In the genomic region with DNA sequence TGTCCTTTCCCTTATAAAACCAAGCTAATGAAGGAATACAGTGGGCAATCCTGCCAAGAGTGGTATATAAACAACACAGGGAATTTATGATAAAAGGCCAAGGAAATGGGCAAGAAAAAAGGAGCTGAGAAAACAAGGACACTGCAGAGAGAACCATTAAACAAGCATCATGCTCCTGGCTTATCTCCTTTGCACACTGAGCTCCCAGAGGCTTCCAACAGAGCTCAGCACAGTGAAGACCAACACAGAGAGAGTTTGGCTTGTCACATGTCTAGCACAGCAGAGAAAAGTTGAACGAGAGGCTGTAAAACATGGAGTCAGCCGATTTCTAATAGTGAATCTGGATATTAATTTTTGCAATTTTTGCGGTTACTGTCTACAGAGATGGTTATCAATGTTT, we compare ENCODE assay signal across 25 cellular contexts.
"Had no signal": no experiment of that assay in that cellular context is flagged by ENCODE, and none has a peak within 500 bp of the region (broad histone marks: within the 10 kb centered on the region; RNA-seq: fewer than 3 reads in every experiment).

No MANE protein-coding gene starts in this region.

- H3K4me3 Mint-ChIP-seq: activated CD8-positive, alpha-beta T cell treated with anti-CD3 and anti-CD28 coated beads, Interleukin-2, amount 10 ng/mL, durations not matched to agents 7 days and 5 days; activated naive CD8-positive, alpha-beta T cell treated with anti-CD3 and anti-CD28 coated beads, Interleukin-2, amount 10 ng/mL, durations not matched to agents 7 days and 5 days; central memory CD8-positive, alpha-beta T cell had no signal

- H3K27ac Mint-ChIP-seq: activated CD8-positive, alpha-beta T cell treated with anti-CD3 and anti-CD28 coated beads, Interleukin-2, amount 10 ng/mL, durations not matched to agents 7 days and 5 days; activated naive CD8-positive, alpha-beta T cell treated with anti-CD3 and anti-CD28 coated beads, Interleukin-2, amount 10 ng/mL, durations not matched to agents 7 days and 5 days had no signal

- ATAC-seq: activated CD4-positive, CD25-positive, alpha-beta regulatory T cell treated with anti-CD3 and anti-CD28 coated beads, Interleukin-2, amount 50 U/mL, for 24 hours; activated CD8-positive, alpha-beta T cell treated with anti-CD3 and anti-CD28 coated beads, Interleukin-2, amount 10 ng/mL, durations not matched to agents 7 days and 5 days; body of pancreas had no signal

- H3K27me3 Mint-ChIP-seq: activated naive CD8-positive, alpha-beta T cell treated with anti-CD3 and anti-CD28 coated beads, Interleukin-2, amount 10 ng/mL, durations not matched to agents 7 days and 5 days had no signal

- H3K4me1 ChIP-seq: body of pancreas, Peyer's patch, SJCRH30 had no signal

- H3K9me3 ChIP-seq: body of pancreas, Peyer's patch, SJCRH30, SK-N-SH had no signal

- H3K36me3 ChIP-seq: Peyer's patch, SJCRH30 had no signal

- H3K9ac ChIP-seq: SK-N-SH had no signal

- H3K4me1 Mint-ChIP-seq: central memory CD8-positive, alpha-beta T cell had no signal

- DNase-seq: activated CD4-positive, alpha-beta T cell treated with anti-CD3 and anti-CD28 coated beads for 4 hours; activated CD8-positive, alpha-beta memory T cell treated with anti-CD3 and anti-CD28 coated beads, Interleukin-2, amount 50 U/mL, for 48 hours; activated CD8-positive, alpha-beta T cell treated with anti-CD3 and anti-CD28 coated beads, Interleukin-2, amount 10 ng/mL, durations not matched to agents 7 days and 5 days; activated naive CD4-positive, alpha-beta T cell treated with anti-CD3 and anti-CD28 coated beads, Interleukin-2, amount 50 U/mL, for 16 hours; activated naive CD8-positive, alpha-beta T cell treated with anti-CD3 and anti-CD28 coated beads, Interleukin-2, amount 10 ng/mL, durations not matched to agents 7 days and 5 days; activated T-cell treated with anti-CD3 and anti-CD28 coated beads, Interleukin-2, amount 50 U/mL, for 1 hour; aorta; body of pancreas; Kasumi-1; NCI-H1092; NCI-H1417; NCI-H2029; NCI-H2107; NCI-H510A treated with DMSO at 0.1 percent for 48 hours; NCI-H69; NK-92 treated with Interleukin-12 subunit alpha and Interleukin-12 subunit beta, amount 100 ng/mL, for 24 hours; OCI-M1; Peyer's patch; Right ventricle myocardium superior; SJCRH30; SK-N-SH; T-helper 1 cell had no signal

- H3K9me2 ChIP-seq: SK-N-SH had no signal

- H3K4me2 ChIP-seq: SK-N-SH had no signal

- H3K27me3 ChIP-seq: body of pancreas, Peyer's patch, SJCRH30 had no signal

- H3K27ac ChIP-seq: body of pancreas, Peyer's patch, RWPE1, SJCRH30 had no signal

- H3K9me3 Mint-ChIP-seq: central memory CD8-positive, alpha-beta T cell had no signal

- H3K4me3 ChIP-seq: body of pancreas, Peyer's patch, SJCRH30 had no signal
